9 cellular contexts compared by ENCODE assay signal in the genomic region with DNA sequence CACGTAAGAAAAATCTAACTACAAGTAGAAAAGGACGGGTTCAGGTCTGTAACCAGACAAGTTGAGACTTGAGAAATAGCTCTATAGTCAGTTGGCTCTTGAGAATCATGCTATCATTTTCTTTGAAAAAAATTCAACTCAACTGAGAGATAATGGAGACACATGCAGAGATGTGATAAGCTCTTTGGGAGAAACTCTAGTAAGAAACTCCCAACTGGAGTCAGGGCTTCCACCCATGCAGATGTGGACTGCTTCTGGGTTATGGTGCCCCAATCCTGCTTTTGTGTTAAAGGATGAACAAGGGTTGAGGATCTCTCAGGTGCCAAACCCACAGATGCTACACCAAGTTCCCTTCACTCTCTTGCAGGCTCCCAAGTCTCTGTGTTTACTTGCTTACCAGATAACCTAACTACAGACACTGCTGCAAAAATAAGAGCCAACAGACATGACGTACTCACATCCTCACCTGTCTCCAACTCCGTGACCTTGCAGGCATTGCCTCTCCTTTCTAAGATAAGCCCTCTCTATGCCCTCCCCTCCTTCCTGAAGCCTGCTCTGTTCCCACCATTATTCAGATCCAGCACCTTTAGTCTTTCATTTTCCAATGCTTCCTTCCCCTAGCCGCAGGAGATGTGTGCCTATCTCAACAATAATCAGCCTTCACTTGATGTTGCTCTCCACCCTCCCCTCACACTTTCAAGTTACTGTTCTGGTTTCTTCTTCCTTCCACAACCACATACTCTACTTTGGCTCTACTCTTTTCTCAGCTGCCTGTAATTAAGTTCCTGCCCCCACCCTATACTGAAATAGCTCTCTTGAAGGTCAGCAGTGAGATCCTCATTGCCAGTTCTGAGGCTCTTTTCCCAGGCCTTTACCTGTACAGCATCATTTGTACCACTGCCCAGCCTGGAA.
DNase-seq lines count a peak whose midpoint lies in the region; ATAC-seq, FAIRE-seq and TF ChIP-seq lines count a peak whose summit lies in the region.
"Had no signal": no experiment of that assay in that cellular context is flagged by ENCODE, and none has a peak within 500 bp of the region (broad histone marks: within the 10 kb centered on the region; RNA-seq: fewer than 3 reads in every experiment).

No MANE protein-coding gene starts in this region.

- WGBS in K562 (ENCODE audit: insufficient coverage, low coverage, missing lambda C conversion rate): 1% methylated on average over 5 of the region's 5 CpGs

- peak overlapping the region; percentile 57 for H2AFZ ChIP-seq in K562 (ENCODE audit: low read depth, low read length)

- in situ Hi-C loops in K562 (cut with MboI): no loop called here

- no peaks in the 10 kb centered on the region for H3K27me3 ChIP-seq in K562 (ENCODE audit: control insufficient read depth in 2 of 2, insufficient read depth in 2 of 2, low read length in 2 of 2)

- H4K20me1 ChIP-seq in K562 (replicated peaks; ENCODE audit: control insufficient read depth, insufficient read depth, low read length): no peaks in the 10 kb centered on the region

- no peak for TF ChIP-seq POLR2A in K562 (conservative IDR thresholded peaks at IDR 0.05)

- BruUV-seq in K562 (replicated peaks; lab: Mats Ljungman, UMichigan): no TSS peak

- H3K36me3 ChIP-seq in K562 (ENCODE audit: control insufficient read depth, insufficient read depth, low read length): no peaks in the 10 kb centered on the region; the same call in 2 of the 3 replicates

- no peak for TF ChIP-seq CTCF in GM10266 (IDR thresholded peaks at IDR 0.05; ENCODE audit: control insufficient read depth, insufficient read depth, low read depth, missing control alignments)
- no peak for TF ChIP-seq CTCF in K562 (IDR thresholded peaks at IDR 0.05 in 2 of 3, conservative IDR thresholded peaks at IDR 0.05 in 1 of 3; ENCODE audit: insufficient read depth in 2 of 3, low read depth in 1 of 3, low read length in 3 of 3)

- peak; percentile 78 for TF ChIP-seq EP300 in K562 (IDR thresholded peaks at IDR 0.05; ENCODE audit: low read length)

- peak overlapping the region; percentile 80 for H3K4me2 ChIP-seq in K562 (ENCODE audit: insufficient read depth, low read length)

- no peaks in the 10 kb centered on the region for H3K9me1 ChIP-seq in K562 (ENCODE audit: control insufficient read depth, insufficient read depth, low read length)

- H3K79me2 ChIP-seq in K562 (ENCODE audit: control insufficient read depth, insufficient read depth, low read length): no peaks in the 10 kb centered on the region

- POLR2A ChIA-PET in K562 (lab: Yijun Ruan, JAX): interaction anchor here (0.7 to 1.3 kb wide), 5 partner anchors 13 to 58 kb away, joined by 3 to 4 read pairs (median 3); no protein-coding TSS in a partner anchor

- H3K9me3 ChIP-seq in K562 (replicated peaks; ENCODE audit: control insufficient read depth, insufficient read depth, low read depth, low read length): no peaks in the 10 kb centered on the region

- peak; percentile 42 for DNase-seq in GM10266 (ENCODE audit: extremely low spot score)
- peak in 3 of 4 experiments; percentile 17 to 73 (median 65) for DNase-seq in K562 (ENCODE audit: extremely low read depth in 1 of 4, low spot score in 3 of 4)
- no peak for DNase-seq in SK-N-DZ (ENCODE audit: low spot score)
- no peak for DNase-seq in NCI-H1694 (lab: John Stamatoyannopoulos, UW)
- DNase-seq in cerebellar nuclear complex (lab: John Stamatoyannopoulos, UW): no peak
- DNase-seq: NCI-H187 treated with DMSO at 0.1 percent for 48 hours had no signal

- H3K4me1 ChIP-seq in K562 (replicated peaks in 1 of 2; ENCODE audit: control insufficient read depth in 2 of 2, insufficient read depth in 2 of 2, low read length in 2 of 2): peaks cover 5 to 37% of the 10 kb centered on the region in 2 experiments; a peak in 4 of 5 replicates

- peak; percentile 85 for FAIRE-seq in K562 (lab: Jason Lieb, UNC)

- peak overlapping the region in 1 of 2 experiments; percentile 8; a peak in 1 of 4 replicates for H3K9ac ChIP-seq in K562 (ENCODE audit: insufficient read depth in 1 of 2, low read depth in 2 of 2, low read length in 2 of 2)

- TF ChIP-seq RAD21 in K562 (CRISPR knock-in tag; conservative IDR thresholded peaks at IDR 0.05 in 1 of 2, IDR thresholded peaks at IDR 0.05 in 1 of 2): 0 out of 4 replicates have a peak, but pooled peaks of 1 of the 2 experiments have one; percentile 2

- H3K4me3 ChIP-seq in K562: no peak overlapping the region

- peak overlapping the region; percentile 69 for H3K27ac ChIP-seq in K562 (ENCODE audit: extremely low read depth, low read depth, low read length)

- peak; percentile 62 for ATAC-seq in GM19455 (IDR thresholded peaks at IDR 0.05; ENCODE audit: unreplicated experiment)
- peak; percentile 39 for ATAC-seq in HG03342 (IDR thresholded peaks at IDR 0.05; ENCODE audit: unreplicated experiment)
- peak; percentile 78 for ATAC-seq in K562
- ATAC-seq in HG03457 (IDR thresholded peaks at IDR 0.05; ENCODE audit: unreplicated experiment): no peak

- CTCF ChIA-PET in K562 (lab: Yijun Ruan, JAX; ENCODE audit: low intra/inter-chr PET ratio): no interaction called here

- intact Hi-C loops in K562 (cut with micrococcal nuclease): no loop called here

TF ChIP-seq in K562, 482 proteins besides CTCF, POLR2A, EP300 and RAD21 (continues in another document):
- TF ChIP-seq MEF2A (IDR thresholded peaks at IDR 0.05; ENCODE audit: control insufficient read depth, low read depth, low read length) (no peak), CBFA2T3 (IDR thresholded peaks at IDR 0.05) (peak; percentile 77), SMARCE1 (IDR thresholded peaks at IDR 0.05) (0 out of 2 replicates have a peak, but pooled peaks have one; percentile 30), PRPF4 (IDR thresholded peaks at IDR 0.05; ENCODE audit: insufficient read depth, low read depth, low read length, poor library complexity, severe bottlenecking) (no peak), FOXM1 (IDR thresholded peaks at IDR 0.05; ENCODE audit: low read depth) (peak; percentile 21; the same call in 1 of the 2 replicates), FOXM1 (CRISPR knock-in tag; IDR thresholded peaks at IDR 0.05; ENCODE audit: low read depth) (no peak), ZNF77 (CRISPR knock-in tag; IDR thresholded peaks at IDR 0.05) (no peak), ZNF431 (CRISPR knock-in tag; IDR thresholded peaks at IDR 0.05) (no peak), SRSF3 (IDR thresholded peaks at IDR 0.05; ENCODE audit: insufficient read depth, low read length) (no peak), FOXJ2 (tag; IDR thresholded peaks at IDR 0.05) (peak; percentile 71; the same call in 1 of the 2 replicates), CREB1 (IDR thresholded peaks at IDR 0.05) (peak; percentile 33; the same call in 1 of the 2 replicates), CREB1 (CRISPR knock-in tag; IDR thresholded peaks at IDR 0.05) (no peak), DPF2 (IDR thresholded peaks at IDR 0.05) (peak; percentile 80), MEF2D (tag; conservative IDR thresholded peaks at IDR 0.05; ENCODE audit: low read depth) (no peak)
- TF ChIP-seq, protein P1, sequence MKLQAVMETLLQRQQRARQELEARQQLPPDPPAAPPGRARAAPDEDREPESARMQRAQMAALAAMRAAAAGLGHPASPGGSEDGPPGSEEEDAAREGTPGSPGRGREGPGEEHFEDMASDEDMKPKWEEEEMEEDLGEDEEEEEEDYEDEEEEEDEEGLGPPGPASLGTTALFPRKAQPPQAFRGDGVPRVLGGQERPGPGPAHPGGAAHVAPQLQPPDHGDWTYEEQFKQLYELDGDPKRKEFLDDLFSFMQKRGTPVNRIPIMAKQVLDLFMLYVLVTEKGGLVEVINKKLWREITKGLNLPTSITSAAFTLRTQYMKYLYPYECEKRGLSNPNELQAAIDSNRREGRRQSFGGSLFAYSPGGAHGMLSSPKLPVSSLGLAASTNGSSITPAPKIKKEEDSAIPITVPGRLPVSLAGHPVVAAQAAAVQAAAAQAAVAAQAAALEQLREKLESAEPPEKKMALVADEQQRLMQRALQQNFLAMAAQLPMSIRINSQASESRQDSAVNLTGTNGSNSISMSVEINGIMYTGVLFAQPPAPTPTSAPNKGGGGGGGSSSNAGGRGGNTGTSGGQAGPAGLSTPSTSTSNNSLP (IDR thresholded peaks at IDR 0.05; ENCODE audit: borderline replicate concordance, low read depth, low read length): 0 out of 2 replicates have a peak, but pooled peaks have one; percentile 57
- TF ChIP-seq, protein P2, sequence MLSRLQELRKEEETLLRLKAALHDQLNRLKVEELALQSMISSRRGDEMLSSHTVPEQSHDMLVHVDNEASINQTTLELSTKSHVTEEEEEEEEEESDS (CRISPR knock-in tag; IDR thresholded peaks at IDR 0.05): no peak
- TF ChIP-seq, protein P3, sequence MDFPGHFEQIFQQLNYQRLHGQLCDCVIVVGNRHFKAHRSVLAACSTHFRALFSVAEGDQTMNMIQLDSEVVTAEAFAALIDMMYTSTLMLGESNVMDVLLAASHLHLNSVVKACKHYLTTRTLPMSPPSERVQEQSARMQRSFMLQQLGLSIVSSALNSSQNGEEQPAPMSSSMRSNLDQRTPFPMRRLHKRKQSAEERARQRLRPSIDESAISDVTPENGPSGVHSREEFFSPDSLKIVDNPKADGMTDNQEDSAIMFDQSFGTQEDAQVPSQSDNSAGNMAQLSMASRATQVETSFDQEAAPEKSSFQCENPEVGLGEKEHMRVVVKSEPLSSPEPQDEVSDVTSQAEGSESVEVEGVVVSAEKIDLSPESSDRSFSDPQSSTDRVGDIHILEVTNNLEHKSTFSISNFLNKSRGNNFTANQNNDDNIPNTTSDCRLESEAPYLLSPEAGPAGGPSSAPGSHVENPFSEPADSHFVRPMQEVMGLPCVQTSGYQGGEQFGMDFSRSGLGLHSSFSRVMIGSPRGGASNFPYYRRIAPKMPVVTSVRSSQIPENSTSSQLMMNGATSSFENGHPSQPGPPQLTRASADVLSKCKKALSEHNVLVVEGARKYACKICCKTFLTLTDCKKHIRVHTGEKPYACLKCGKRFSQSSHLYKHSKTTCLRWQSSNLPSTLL (IDR thresholded peaks at IDR 0.05): no peak
- TF ChIP-seq, protein P4, sequence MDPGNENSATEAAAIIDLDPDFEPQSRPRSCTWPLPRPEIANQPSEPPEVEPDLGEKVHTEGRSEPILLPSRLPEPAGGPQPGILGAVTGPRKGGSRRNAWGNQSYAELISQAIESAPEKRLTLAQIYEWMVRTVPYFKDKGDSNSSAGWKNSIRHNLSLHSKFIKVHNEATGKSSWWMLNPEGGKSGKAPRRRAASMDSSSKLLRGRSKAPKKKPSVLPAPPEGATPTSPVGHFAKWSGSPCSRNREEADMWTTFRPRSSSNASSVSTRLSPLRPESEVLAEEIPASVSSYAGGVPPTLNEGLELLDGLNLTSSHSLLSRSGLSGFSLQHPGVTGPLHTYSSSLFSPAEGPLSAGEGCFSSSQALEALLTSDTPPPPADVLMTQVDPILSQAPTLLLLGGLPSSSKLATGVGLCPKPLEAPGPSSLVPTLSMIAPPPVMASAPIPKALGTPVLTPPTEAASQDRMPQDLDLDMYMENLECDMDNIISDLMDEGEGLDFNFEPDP (CRISPR knock-in tag; IDR thresholded peaks at IDR 0.05): no peak

Comparison
In these comparisons a context has a peak if more than half of its experiments do, and no peak if none do; other contexts are left out.
1. DNase-seq: peak in GM10266 (single experiment) and K562 (3 of 4); none in SK-N-DZ (single experiment), NCI-H1694 (single experiment) and cerebellar nuclear complex (0 of 2).